Comparison of ENCODE assay signal across 9 cellular contexts in genomic region chr17:58918072-58918471, GRCh38.
"Had no signal": no experiment of that assay in that cellular context is flagged by ENCODE, and none has a peak within 500 bp of the region (broad histone marks: within the 10 kb centered on the region; RNA-seq: fewer than 3 reads in every experiment).

No MANE protein-coding gene starts in this region.

- DNase-seq: activated CD4-positive, alpha-beta memory T cell treated with anti-CD3 and anti-CD28 coated beads, Interleukin-2, amount 10 ng/mL, durations not matched to agents 7 days and 5 days; activated CD8-positive, alpha-beta memory T cell treated with anti-CD3 and anti-CD28 coated beads, Interleukin-2, amount 50 U/mL, for 4 hours; activated naive CD8-positive, alpha-beta T cell treated with anti-CD3 and anti-CD28 coated beads, Interleukin-2, amount 10 ng/mL, durations not matched to agents 7 days and 5 days; activated T-cell treated with anti-CD3 and anti-CD28 coated beads, Interleukin-2, amount 50 U/mL, for 72 hours; left lung; natural killer cell; occipital lobe; right lobe of liver; tibial artery had no signal
